ENCODE assay signal across 15 cellular contexts in genomic region chr7:148356303-148356702, GRCh38.
"Had no signal": no experiment of that assay in that cellular context is flagged by ENCODE, and none has a peak within 500 bp of the region (broad histone marks: within the 10 kb centered on the region; RNA-seq: fewer than 3 reads in every experiment).

No MANE protein-coding gene starts in this region.

- H3K27me3 ChIP-seq: colonic mucosa, SJSA1, spleen had no signal

- H3K27ac ChIP-seq: colonic mucosa, SJSA1, spleen, VCaP had no signal

- H3K36me3 ChIP-seq: colonic mucosa, SJSA1, spleen had no signal

- H3K9me3 ChIP-seq: colonic mucosa, SJSA1 had no signal

- DNase-seq: activated CD4-positive, alpha-beta memory T cell treated with anti-CD3 and anti-CD28 coated beads, Interleukin-2, amount 10 ng/mL, durations not matched to agents 7 days and 5 days; caudate nucleus; colonic mucosa; foreskin melanocyte; hippocampal formation; kidney glomerular epithelial cell; mammary epithelial cell; nephron progenitor cell; retina; spleen; stimulated activated CD4-positive, alpha-beta T cell treated with anti-CD3 and anti-CD28 coated beads, Interleukin-1b, Interleukin-23, amount 100 ng/mL, for 48 hours; T-helper 9 cell had no signal

- ATAC-seq: stimulated activated memory B cell treated with anti-CD40 and anti-IgM and Interleukin-4, amounts not matched to agents 10 μg/mL and 1 μg/mL and 100 μg/mL, for 72 hours had no signal

- H3K4me3 ChIP-seq: colonic mucosa, SJSA1, spleen had no signal

- H3K4me1 ChIP-seq: colonic mucosa, SJSA1, spleen had no signal
